In genomic region chr14:89351364-89351957, GRCh38 we compare ENCODE assay signal across 8 cellular contexts.
DNase-seq lines count a peak whose midpoint lies in the region; ATAC-seq, FAIRE-seq and TF ChIP-seq lines count a peak whose summit lies in the region.

No MANE protein-coding gene starts in this region.

- H2AFZ ChIP-seq in astrocyte (ENCODE audit: low read depth, low read length), result no peak overlapping the region

- TF ChIP-seq CTCF in LNCaP clone FGC (IDR thresholded peaks at IDR 0.05; ENCODE audit: control insufficient read depth, extremely low read depth, insufficient read depth), result no peak
- TF ChIP-seq CTCF in astrocyte (IDR thresholded peaks at IDR 0.05; ENCODE audit: insufficient read depth, low read depth, low read length), result no peak
- no peak for TF ChIP-seq CTCF in mesothelial cell of epicardium (IDR thresholded peaks at IDR 0.05; ENCODE audit: unreplicated experiment)
- no peak for TF ChIP-seq CTCF in thyroid gland (IDR thresholded peaks at IDR 0.05)

- peak; percentile 31 for DNase-seq in GDM1 (lab: John Stamatoyannopoulos, UW)
- DNase-seq in LNCaP clone FGC (ENCODE audit: low read depth), result peak; percentile 70
- peak; percentile 34 for DNase-seq in astrocyte (ENCODE audit: low read depth)
- no peak for DNase-seq in mesothelial cell of epicardium (ENCODE audit: low spot score in 2 of 2, unreplicated experiment in 2 of 2)
- no peak for DNase-seq in pons (ENCODE audit: low spot score)
- DNase-seq in thyroid gland, result no peak
- DNase-seq in OCI-M1 (lab: John Stamatoyannopoulos, UW), result no peak

- H3K27ac ChIP-seq in astrocyte (ENCODE audit: low read depth, low read length) (peak overlapping the region; percentile 43), thyroid gland (peak overlapping the region in 1 of 3 donors; percentile 41)

- no peaks in the 10 kb centered on the region for H3K27me3 Mint-ChIP-seq in astrocyte (ENCODE audit: low read depth, unreplicated experiment)
- no peaks in the 10 kb centered on the region for H3K27me3 Mint-ChIP-seq in mesothelial cell of epicardium (ENCODE audit: low read depth)

- H3K9me3 ChIP-seq in astrocyte (ENCODE audit: insufficient read depth, low read depth, low read length) (no peaks in the 10 kb centered on the region), thyroid gland (no peaks in the 10 kb centered on the region)

- H3K4me1 ChIP-seq in astrocyte (ENCODE audit: insufficient read depth, low read length) (peaks cover 14% of the 10 kb centered on the region), thyroid gland (peaks cover 7 to 11% of the 10 kb centered on the region in 2 donors)

- peaks cover 3% of the 10 kb centered on the region for H3K36me3 ChIP-seq in astrocyte (ENCODE audit: insufficient read depth, low read length)
- H3K36me3 ChIP-seq in thyroid gland, result no peaks in the 10 kb centered on the region

- intact Hi-C loops in thyroid gland (cut with DNase I), result no loop called here

- H3K27me3 ChIP-seq in astrocyte (ENCODE audit: insufficient read depth, low read length) (no peaks in the 10 kb centered on the region), thyroid gland (no peaks in the 10 kb centered on the region)

- no peak overlapping the region for H3K4me3 ChIP-seq in LNCaP clone FGC (ENCODE audit: low read depth, low read length)
- H3K4me3 ChIP-seq in astrocyte (ENCODE audit: insufficient read depth, low read depth, low read length), result no peak overlapping the region
- no peak overlapping the region for H3K4me3 ChIP-seq in thyroid gland (replicated peaks in 1 of 3)

- FAIRE-seq in astrocyte (lab: Jason Lieb, UNC), result no peak

- no peak for TF ChIP-seq POLR2A in thyroid gland (IDR thresholded peaks at IDR 0.05)

- no peaks in the 10 kb centered on the region for H3K9me3 Mint-ChIP-seq in astrocyte (ENCODE audit: unreplicated experiment)
- peaks cover 8% of the 10 kb centered on the region for H3K9me3 Mint-ChIP-seq in mesothelial cell of epicardium

- H3K4me1 Mint-ChIP-seq in astrocyte (ENCODE audit: low read depth, unreplicated experiment), result peaks cover 29% of the 10 kb centered on the region
- H3K4me1 Mint-ChIP-seq in mesothelial cell of epicardium, result peaks cover 42% of the 10 kb centered on the region

- peak overlapping the region; percentile 60 for H3K4me3 Mint-ChIP-seq in astrocyte (ENCODE audit: unreplicated experiment)
- peak overlapping the region; percentile 57 for H3K4me3 Mint-ChIP-seq in mesothelial cell of epicardium

- H3K9ac ChIP-seq in astrocyte (ENCODE audit: low read length), result peak overlapping the region; percentile 35

- H3K27ac Mint-ChIP-seq in astrocyte (ENCODE audit: unreplicated experiment) (peak overlapping the region; percentile 90), mesothelial cell of epicardium (peak overlapping the region; percentile 96)

- 39 to 47% methylated on average over 11 of the region's 11 CpGs for WGBS in thyroid gland, 2 donors

- peaks cover 32% of the 10 kb centered on the region for H4K20me1 ChIP-seq in astrocyte (ENCODE audit: insufficient read depth, low read length)

- H3K36me3 Mint-ChIP-seq in astrocyte (ENCODE audit: low read depth, unreplicated experiment) (peaks cover 19% of the 10 kb centered on the region), mesothelial cell of epicardium (peaks cover 26% of the 10 kb centered on the region)

- peaks cover 51% of the 10 kb centered on the region for H3K79me2 ChIP-seq in astrocyte (ENCODE audit: insufficient read depth, low read length)

- peak; percentile 78 for ATAC-seq in GM21528 (IDR thresholded peaks at IDR 0.05; ENCODE audit: low FRiP score, unreplicated experiment)

- peak overlapping the region; percentile 53 for H3K4me2 ChIP-seq in astrocyte (ENCODE audit: low read length)

Comparison
In these comparisons a context has a peak if more than half of its experiments do, and no peak if none do; other contexts are left out.
1. DNase-seq: peak in GDM1 (single experiment), LNCaP clone FGC (single experiment) and astrocyte (single experiment); none in mesothelial cell of epicardium (0 of 2), pons (single experiment), thyroid gland (0 of 2) and OCI-M1 (single experiment).